ENCODE assay signal across 11 cellular contexts in genomic region chr7:128827248-128827958, GRCh38. TPM values are rescaled to one million over a fixed set of nuclear protein-coding genes. Genes with fewer than 3 reads are reported as not detected.
DNase-seq lines count a peak whose midpoint lies in the region; ATAC-seq and TF ChIP-seq lines count a peak whose summit lies in the region.
"Had no signal": no experiment of that assay in that cellular context is flagged by ENCODE, and none has a peak within 500 bp of the region (broad histone marks: within the 10 kb centered on the region; RNA-seq: fewer than 3 reads in every experiment).

No MANE protein-coding gene starts in this region.

- DNase-seq in HCT116 (ENCODE audit: low read depth, low spot score) (peak; percentile 53), amniotic stem cell (lab: John Stamatoyannopoulos, UW) (peak; percentile 54), left ventricle myocardium superior (peak; percentile 82), smooth muscle cell (lab: John Stamatoyannopoulos, UW; ENCODE audit: unreplicated experiment) (peak; percentile 22), globus pallidus (ENCODE audit: low spot score) (no peak), T-cell (no peak)
- DNase-seq in activated naive CD4-positive, alpha-beta T cell treated with anti-CD3 and anti-CD28 coated beads for 36 hours: no peak
- DNase-seq: NCI-H1105 treated with DMSO at 0.1 percent for 48 hours, T-helper 9 cell had no signal

- RAD21 ChIA-PET in HCT116 (lab: Charles Lee; ENCODE audit: low non-redundant PET in 1 of 2, low total read pairs in 2 of 2, uncharacterized antibody in 2 of 2, unreplicated experiment in 2 of 2): no interaction called here

- no peaks in the 10 kb centered on the region for H3K27me3 ChIP-seq in HCT116 (ENCODE audit: insufficient read depth, low read length)
- H3K27me3 ChIP-seq in smooth muscle cell (ENCODE audit: low read depth): no peaks in the 10 kb centered on the region

- H3K36me3 ChIP-seq in HCT116 (ENCODE audit: control insufficient read depth in 1 of 2, insufficient read depth in 2 of 2, low read length in 2 of 2) (no peaks in the 10 kb centered on the region), smooth muscle cell (ENCODE audit: low read depth) (no peaks in the 10 kb centered on the region)

- H3F3A ChIP-seq in smooth muscle cell (ENCODE audit: low read depth): peaks cover 23% of the 10 kb centered on the region

- H3K9ac ChIP-seq in HCT116 (ENCODE audit: low read length) (peak overlapping the region; percentile 68), smooth muscle cell (ENCODE audit: low read depth) (peak overlapping the region; percentile 82)

- H3K4me3 Mint-ChIP-seq in T-cell: no peak overlapping the region
- no peak overlapping the region for H3K4me3 Mint-ChIP-seq in activated naive CD4-positive, alpha-beta T cell treated with anti-CD3 and anti-CD28 coated beads for 36 hours

- H3K27me3 Mint-ChIP-seq in T-cell: peaks cover 34 to 55% of the 10 kb centered on the region in 2 donors
- peaks cover 41% of the 10 kb centered on the region for H3K27me3 Mint-ChIP-seq in activated naive CD4-positive, alpha-beta T cell treated with anti-CD3 and anti-CD28 coated beads for 36 hours (ENCODE audit: low read depth)

- POLR2A ChIA-PET in HCT116 (lab: Charles Lee): no interaction called here
- POLR2A ChIA-PET in T-cell (lab: Charles Lee): interaction anchor here in 1 of 2 donors (0.5 kb wide), 1 partner anchor 116 kb away, joined by 5 read pairs; no protein-coding TSS in a partner anchor

- peaks cover 35 to 56% of the 10 kb centered on the region in 2 experiments for H3K4me1 ChIP-seq in HCT116 (ENCODE audit: control insufficient read depth in 1 of 2, insufficient read depth in 2 of 2, low read length in 2 of 2)
- peaks cover 37% of the 10 kb centered on the region for H3K4me1 ChIP-seq in smooth muscle cell (ENCODE audit: low read depth)

- TF ChIP-seq RAD21 in HCT116 (IDR thresholded peaks at IDR 0.05; ENCODE audit: low read depth): no peak

- H3K9me2 ChIP-seq in HCT116 (ENCODE audit: insufficient read depth): no peaks in the 10 kb centered on the region

- ATAC-seq in HCT116 (peak; percentile 79), left ventricle myocardium superior (peak; percentile 65), GM18519 (IDR thresholded peaks at IDR 0.05; ENCODE audit: low FRiP score, unreplicated experiment) (no peak), T-cell (replicated peaks in 1 of 4) (no peak)

- H3K27ac ChIP-seq in HCT116 (ENCODE audit: low read depth, low read length) (peak overlapping the region; percentile 82), smooth muscle cell (ENCODE audit: low read depth) (peak overlapping the region; percentile 97)

- TF ChIP-seq POLR2A in HCT116 (IDR thresholded peaks at IDR 0.05; ENCODE audit: borderline replicate concordance, extremely low read depth, insufficient read depth, insufficient read length): no peak

- no peaks in the 10 kb centered on the region for H3K36me3 Mint-ChIP-seq in T-cell
- H3K36me3 Mint-ChIP-seq in activated naive CD4-positive, alpha-beta T cell treated with anti-CD3 and anti-CD28 coated beads for 36 hours (ENCODE audit: low read depth): no peaks in the 10 kb centered on the region

- intact Hi-C loops in HCT116 (cut with micrococcal nuclease) (no loop called here), left ventricle myocardium superior (cut with micrococcal nuclease) (no loop called here)
- intact Hi-C loops in activated naive CD4-positive, alpha-beta T cell treated with anti-CD3 and anti-CD28 coated beads for 36 hours (cut with micrococcal nuclease): no loop called here

- H3K9me3 Mint-ChIP-seq in T-cell: no peaks in the 10 kb centered on the region
- H3K9me3 Mint-ChIP-seq in activated naive CD4-positive, alpha-beta T cell treated with anti-CD3 and anti-CD28 coated beads for 36 hours: no peaks in the 10 kb centered on the region

- H3K27ac Mint-ChIP-seq in T-cell: no peak overlapping the region
- no peak overlapping the region for H3K27ac Mint-ChIP-seq in activated naive CD4-positive, alpha-beta T cell treated with anti-CD3 and anti-CD28 coated beads for 36 hours

- H3K9me3 ChIP-seq in HCT116 (ENCODE audit: control insufficient read depth in 1 of 2, insufficient read depth in 1 of 2, low read depth in 1 of 2, low read length in 2 of 2) (no peaks in the 10 kb centered on the region), smooth muscle cell (replicated peaks; ENCODE audit: low read depth) (no peaks in the 10 kb centered on the region)

- H2AFZ ChIP-seq in HCT116 (ENCODE audit: low read depth, low read length, poor library complexity, severe bottlenecking) (no peak overlapping the region), smooth muscle cell (ENCODE audit: low read depth) (no peak overlapping the region)

- TF ChIP-seq CTCF in HCT116 (IDR thresholded peaks at IDR 0.05 in 2 of 3, conservative IDR thresholded peaks at IDR 0.05 in 1 of 3; ENCODE audit: borderline replicate concordance in 1 of 3, insufficient read depth in 1 of 3, low read depth in 2 of 3, low read length in 2 of 3) (no peak), smooth muscle cell (IDR thresholded peaks at IDR 0.05; ENCODE audit: borderline replicate concordance, insufficient read depth, poor library complexity, severe bottlenecking) (no peak)

- 29% methylated on average over 17 of the region's 17 CpGs for WGBS in smooth muscle cell (ENCODE audit: low lambda C conversion rate)

- H3K4me3 ChIP-seq in HCT116 (replicated peaks in 1 of 2; ENCODE audit: low read depth in 1 of 2, low read length in 2 of 2) (peak overlapping the region; percentile 20 to 48; a peak in 3 of 4 replicates), smooth muscle cell (no peak overlapping the region)

- BruUV-seq in HCT116 (replicated peaks; lab: Mats Ljungman, UMichigan): no TSS peak

- H3K4me2 ChIP-seq in HCT116 (ENCODE audit: low read length) (peak overlapping the region; percentile 90), smooth muscle cell (peak overlapping the region; percentile 67)

- CTCF ChIA-PET in HCT116 (lab: Charles Lee): interaction anchor here (0.6 kb wide), 1 partner anchor 53 kb away, joined by 3 read pairs; no protein-coding TSS in a partner anchor
- CTCF ChIA-PET in T-cell (lab: Charles Lee): interaction anchor here in 1 of 2 donors (0.6 kb wide), 1 partner anchor 92 kb away, joined by 5 read pairs; no protein-coding TSS in a partner anchor
- CTCF ChIA-PET in activated naive CD4-positive, alpha-beta T cell treated with anti-CD3 and anti-CD28 coated beads for 36 hours (lab: Charles Lee): interaction anchor here (1.4 kb wide), 1 partner anchor 15 kb away, joined by 3 read pairs; no protein-coding TSS in a partner anchor

- H3K79me2 ChIP-seq in HCT116 (ENCODE audit: insufficient read depth, low read length) (peaks cover 13% of the 10 kb centered on the region; the same call in 1 of the 2 replicates), smooth muscle cell (ENCODE audit: low read depth) (peaks cover 3% of the 10 kb centered on the region)

- peaks cover 12 to 18% (median 15%) of the 10 kb centered on the region in 3 donors for H3K4me1 Mint-ChIP-seq in T-cell
- peaks cover 17% of the 10 kb centered on the region for H3K4me1 Mint-ChIP-seq in activated naive CD4-positive, alpha-beta T cell treated with anti-CD3 and anti-CD28 coated beads for 36 hours (ENCODE audit: low read depth)

- no peaks in the 10 kb centered on the region for H4K20me1 ChIP-seq in HCT116 (ENCODE audit: insufficient read depth)
- H4K20me1 ChIP-seq in smooth muscle cell (ENCODE audit: low read depth): peaks cover 12% of the 10 kb centered on the region

TF ChIP-seq in HCT116, 20 proteins besides CTCF, POLR2A, EP300 and RAD21 (continues in another document):
- TF ChIP-seq MAX (IDR thresholded peaks at IDR 0.05): no peak
- no peak for TF ChIP-seq EZH2 (IDR thresholded peaks at IDR 0.05)
- TF ChIP-seq YY1 (IDR thresholded peaks at IDR 0.05; ENCODE audit: extremely low read depth, insufficient replicate concordance, low read depth, low read length): peak; percentile 8
- TF ChIP-seq CEBPB (IDR thresholded peaks at IDR 0.05; ENCODE audit: low read depth): no peak
- TF ChIP-seq ELF1 (IDR thresholded peaks at IDR 0.05; ENCODE audit: borderline replicate concordance, low read depth): no peak
- no peak for TF ChIP-seq EGR1 (IDR thresholded peaks at IDR 0.05; ENCODE audit: low read depth)
- no peak for TF ChIP-seq TCF7L2 (IDR thresholded peaks at IDR 0.05; ENCODE audit: borderline replicate concordance, extremely low read depth, insufficient read depth, insufficient read length)
- no peak for TF ChIP-seq ZNF274 (IDR thresholded peaks at IDR 0.05; ENCODE audit: low read depth, low read length)
- no peak for TF ChIP-seq SIN3A (IDR thresholded peaks at IDR 0.05; ENCODE audit: low read depth)

RNA-seq across cellular contexts. Expression of gene FLNC, which starts 2.8 kb away (rescaled TPM):
- 42.8 TPM for total RNA-seq in HCT116 (2021; ENCODE audit: unreplicated experiment)
- polyA plus RNA-seq in HCT116 (2012): 38.4 and 60.1 TPM in 2 replicates
- total RNA-seq in left ventricle myocardium superior: 591 TPM
- 26.9 and 34.2 TPM in 2 replicates for total RNA-seq in smooth muscle cell
- polyA plus RNA-seq in smooth muscle cell: 31.7 and 38.6 TPM in 2 replicates
- total RNA-seq in T-cell: under 1 TPM; 0.05 to 0.93 (median 0.38) TPM
- under 1 TPM; 0.02 to 0.05 TPM for total RNA-seq in activated naive CD4-positive, alpha-beta T cell treated with anti-CD3 and anti-CD28 coated beads for 36 hours

RNA-seq across cellular contexts. Expression of gene ATP6V1F, which starts 35.3 kb away (rescaled TPM):
- total RNA-seq in HCT116 (2021; ENCODE audit: unreplicated experiment): 149 TPM
- 223 and 261 TPM in 2 replicates for polyA plus RNA-seq in HCT116 (2012)
- total RNA-seq in left ventricle myocardium superior: 115 TPM
- 131 TPM in 2 replicates for total RNA-seq in smooth muscle cell
- 317 and 325 TPM in 2 replicates for polyA plus RNA-seq in smooth muscle cell
- total RNA-seq in T-cell: 10 to 100 TPM; 62.6 to 78.1 (median 75.5) TPM
- 100 to 1,000 TPM; 129 to 142 TPM for total RNA-seq in activated naive CD4-positive, alpha-beta T cell treated with anti-CD3 and anti-CD28 coated beads for 36 hours

RNA-seq across cellular contexts. Expression of gene CCDC136, which starts 35.6 kb away (rescaled TPM):
- total RNA-seq in HCT116 (2021; ENCODE audit: unreplicated experiment): 11.1 TPM
- polyA plus RNA-seq in HCT116 (2012): 7.8 and 8.8 TPM in 2 replicates
- 6.5 TPM for total RNA-seq in left ventricle myocardium superior
- 2.7 and 3.2 TPM in 2 replicates for total RNA-seq in smooth muscle cell
- polyA plus RNA-seq in smooth muscle cell: 3.1 and 4.7 TPM in 2 replicates
- 10 to 100 TPM in 4 of 5 donors, 1 to 10 TPM in 1; 7.6 to 15.7 (median 14.6) TPM for total RNA-seq in T-cell
- total RNA-seq in activated naive CD4-positive, alpha-beta T cell treated with anti-CD3 and anti-CD28 coated beads for 36 hours: 1 to 10 TPM; 4.2 to 5.9 TPM

RNA-seq across cellular contexts. Expression of gene OPN1SW, which starts 51.8 kb away (rescaled TPM):
- total RNA-seq in HCT116 (2021; ENCODE audit: unreplicated experiment) (not detected), left ventricle myocardium superior (not detected), smooth muscle cell (not detected in 2 replicates), T-cell (not detected)
- 0.05 and 0.10 TPM in 2 replicates for polyA plus RNA-seq in HCT116 (2012)
- 1.7 and 4.0 TPM in 2 replicates for polyA plus RNA-seq in smooth muscle cell
- total RNA-seq in activated naive CD4-positive, alpha-beta T cell treated with anti-CD3 and anti-CD28 coated beads for 36 hours: not detected
- total RNA-seq: kidney epithelial cell had no signal

Comparison
In these comparisons a context has a peak if more than half of its experiments do, and no peak if none do; other contexts are left out.
1. ATAC-seq: peak in HCT116 (single experiment) and left ventricle myocardium superior (single experiment); none in GM18519 (single experiment) and T-cell (0 of 4).
2. DNase-seq: peak in HCT116 (single experiment), amniotic stem cell (single experiment), left ventricle myocardium superior (single experiment) and smooth muscle cell (single experiment); none in globus pallidus (single experiment), T-cell (0 of 34) and activated naive CD4-positive, alpha-beta T cell treated with anti-CD3 and anti-CD28 coated beads for 36 hours (single experiment).
3. RNA of gene FLNC, which starts 2.8 kb away (total RNA-seq): 591 TPM in left ventricle myocardium superior (single experiment), 42.8 TPM in HCT116 (single experiment) and 26.9 to 34.2 TPM in smooth muscle cell; 0.05 to 0.93 TPM in T-cell and 0.02 to 0.05 TPM in activated naive CD4-positive, alpha-beta T cell treated with anti-CD3 and anti-CD28 coated beads for 36 hours; every median in the first group is over 10 times any median in the second.